In the genomic region with DNA sequence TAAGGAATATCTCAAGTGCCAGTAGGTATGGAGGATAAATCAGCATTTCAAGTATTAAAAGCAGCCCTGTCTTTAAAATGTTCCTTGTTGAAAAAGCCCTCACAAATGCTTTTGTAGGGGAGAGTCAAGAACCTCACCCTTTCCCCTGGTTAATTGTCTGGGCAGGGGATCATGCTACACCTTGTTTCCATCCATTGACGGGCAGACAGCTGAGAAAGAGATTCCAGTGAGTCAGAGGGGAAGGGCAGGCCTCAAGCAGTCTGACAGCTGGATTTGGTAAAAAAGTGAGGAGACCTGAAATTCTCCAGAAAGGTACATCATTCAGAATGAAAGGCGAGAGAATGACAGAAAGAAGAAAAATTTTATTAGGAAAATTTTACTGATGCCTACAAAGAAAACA, we compare ENCODE assay signal across 1 cellular context.
TF ChIP-seq lines count a peak whose summit lies in the region.

No MANE protein-coding gene starts in this region.

TF ChIP-seq in H1, 55 proteins besides CTCF, POLR2A, EP300 and RAD21 (continued from another document):
- TF ChIP-seq SAP30 (IDR thresholded peaks at IDR 0.05; ENCODE audit: insufficient read depth, insufficient replicate concordance, low read length): no peak
- TF ChIP-seq NRF1 (IDR thresholded peaks at IDR 0.05; ENCODE audit: low read depth, low read length): no peak
- TF ChIP-seq RXRA (IDR thresholded peaks at IDR 0.05; ENCODE audit: insufficient read depth, low read depth, low read length): no peak
- no peak for TF ChIP-seq HDAC2 (IDR thresholded peaks at IDR 0.05; ENCODE audit: borderline replicate concordance in 1 of 2, low read depth in 2 of 2, low read length in 2 of 2)
- TF ChIP-seq SIX5 (IDR thresholded peaks at IDR 0.05; ENCODE audit: low read depth, low read length): no peak
- no peak for TF ChIP-seq ASH2L (IDR thresholded peaks at IDR 0.05; ENCODE audit: low read length)
- no peak for TF ChIP-seq CBX5 (IDR thresholded peaks at IDR 0.05; ENCODE audit: low read depth, low read length)
- no peak for TF ChIP-seq CTBP2 (IDR thresholded peaks at IDR 0.05; ENCODE audit: borderline replicate concordance, insufficient read depth, insufficient read length, low read length)
- no peak for TF ChIP-seq TAF1 (IDR thresholded peaks at IDR 0.05; ENCODE audit: low read depth, low read length)
- no peak for TF ChIP-seq NANOG (IDR thresholded peaks at IDR 0.05; ENCODE audit: insufficient read depth, low read depth, low read length, poor library complexity, severe bottlenecking)
- TF ChIP-seq ZNF274 (IDR thresholded peaks at IDR 0.05; ENCODE audit: borderline replicate concordance, extremely low read depth, low read length): no peak
- no peak for TF ChIP-seq RBBP5 (IDR thresholded peaks at IDR 0.05; ENCODE audit: borderline replicate concordance, low read depth, low read length)
- TF ChIP-seq SIN3A (conservative IDR thresholded peaks at IDR 0.05 in 1 of 2, IDR thresholded peaks at IDR 0.05 in 1 of 2; ENCODE audit: low read depth in 1 of 2, low read length in 2 of 2): no peak
- TF ChIP-seq, protein P1, sequence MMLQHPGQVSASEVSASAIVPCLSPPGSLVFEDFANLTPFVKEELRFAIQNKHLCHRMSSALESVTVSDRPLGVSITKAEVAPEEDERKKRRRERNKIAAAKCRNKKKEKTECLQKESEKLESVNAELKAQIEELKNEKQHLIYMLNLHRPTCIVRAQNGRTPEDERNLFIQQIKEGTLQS (IDR thresholded peaks at IDR 0.05; ENCODE audit: insufficient read depth, low read depth, low read length): no peak
- no peak for TF ChIP-seq SUZ12 (IDR thresholded peaks at IDR 0.05; ENCODE audit: low read length)
- TF ChIP-seq SP2 (IDR thresholded peaks at IDR 0.05; ENCODE audit: low read length): no peak
- no peak for TF ChIP-seq SP4 (IDR thresholded peaks at IDR 0.05; ENCODE audit: low read length)
- no peak for TF ChIP-seq EGR1 (IDR thresholded peaks at IDR 0.05; ENCODE audit: borderline replicate concordance, low read depth, low read length)
- no peak for TF ChIP-seq CREB1 (IDR thresholded peaks at IDR 0.05)
TF ChIP-seq in H1: peak in this region for 0.
